ENCODE assay signal across 42 cellular contexts in genomic region chr5:64700765-64701164, GRCh38. TPM values are rescaled to one million over a fixed set of nuclear protein-coding genes. Genes with fewer than 3 reads are reported as not detected.
"Had no signal": no experiment of that assay in that cellular context is flagged by ENCODE, and none has a peak within 500 bp of the region (broad histone marks: within the 10 kb centered on the region; RNA-seq: fewer than 3 reads in every experiment).

No MANE protein-coding gene starts in this region.

- H3K36me3 ChIP-seq: adrenal gland, ascending aorta, brain microvascular endothelial cell, breast epithelium, cardiac muscle cell had no signal

- H3K27me3 ChIP-seq: adrenal gland, ascending aorta, body of pancreas, brain microvascular endothelial cell, breast epithelium, cardiac muscle cell had no signal

- H3K4me1 ChIP-seq: adrenal gland, ascending aorta, body of pancreas, breast epithelium had no signal

- ATAC-seq: activated naive CD4-positive, alpha-beta T cell treated with anti-CD3 and anti-CD28 coated beads, Interleukin-2, amount 50 U/mL, for 72 hours; activated naive CD8-positive, alpha-beta T cell treated with anti-CD3 and anti-CD28 coated beads, Interleukin-2, amount 50 U/mL, for 24 hours; activated T-cell treated with anti-CD3 and anti-CD28 coated beads, Interleukin-2, amount 50 U/mL, for 4 hours; activated T-cell treated with anti-CD3 and anti-CD28 coated beads, Interleukin-2, amount 50 U/mL, for 72 hours; activated T-helper 17 cell treated with anti-CD3 and anti-CD28 coated beads, Interleukin-2, amount 50 U/mL, for 72 hours; body of pancreas had no signal

- H3K4me3 ChIP-seq: adrenal gland, ascending aorta, body of pancreas, breast epithelium, cardiac muscle cell had no signal

- H3K4me3 Mint-ChIP-seq: activated naive CD4-positive, alpha-beta T cell treated with anti-CD3 and anti-CD28 coated beads for 36 hours; activated naive CD4-positive, alpha-beta T cell treated with anti-CD3 and anti-CD28 coated beads, Interleukin-2, amount 10 ng/mL, durations not matched to agents 7 days and 5 days; activated naive CD4-positive, alpha-beta T cell treated with anti-CD3 and anti-CD28 coated beads, Interleukin-2, amount 50 U/mL, for 24 hours; activated naive CD8-positive, alpha-beta T cell; activated naive CD8-positive, alpha-beta T cell treated with anti-CD3 and anti-CD28 coated beads for 36 hours; activated naive CD8-positive, alpha-beta T cell treated with anti-CD3 and anti-CD28 coated beads, Interleukin-2, amount 10 ng/mL, durations not matched to agents 7 days and 5 days; activated naive CD8-positive, alpha-beta T cell treated with anti-CD3 and anti-CD28 coated beads, Interleukin-2, amount 50 U/mL, for 24 hours; activated T-cell treated with anti-CD3 and anti-CD28 coated beads, Interleukin-2, amount 50 U/mL, for 24 hours; activated T-cell treated with anti-CD3 and anti-CD28 coated beads, Interleukin-2, amount 50 U/mL, for 4 hours; activated T-cell treated with anti-CD3 and anti-CD28 coated beads, Interleukin-2, amount 50 U/mL, for 72 hours; activated T-helper 1 cell treated with anti-CD3 and anti-CD28 coated beads, Interleukin-12 subunit alpha, Interleukin-12 subunit beta, Interleukin-2, Interleukin-4 antibody, amounts not matched to agents 30 ng/mL and 10 ng/mL and 1 ng/mL, durations not matched to agents 14 hours and 24 hours and 36 hours; activated T-helper 17 cell treated with anti-CD3 and anti-CD28 coated beads, Interleukin-2, amount 50 U/mL, for 72 hours; brain; central memory CD8-positive, alpha-beta T cell had no signal

- DNase-seq: activated effector memory CD4-positive, alpha-beta T cell treated with anti-CD3 and anti-CD28 coated beads, Interleukin-2, amount 50 U/mL, for 16 hours; activated effector memory CD4-positive, alpha-beta T cell treated with Interleukin-2 at 50 U/mL for 16 hours; activated gamma-delta T cell; activated gamma-delta T cell treated with Interleukin-2 at 50 U/mL for 16 hours; activated naive CD4-positive, alpha-beta T cell; activated naive CD4-positive, alpha-beta T cell treated with anti-CD3 and anti-CD28 coated beads for 36 hours; activated naive CD4-positive, alpha-beta T cell treated with anti-CD3 and anti-CD28 coated beads, Interleukin-2, amount 10 ng/mL, durations not matched to agents 7 days and 5 days; activated naive CD4-positive, alpha-beta T cell treated with anti-CD3 and anti-CD28 coated beads, Interleukin-2, amount 50 U/mL, for 16 hours; activated naive CD4-positive, alpha-beta T cell treated with Interleukin-2 at 50 U/mL for 16 hours; activated naive CD8-positive, alpha-beta T cell treated with anti-CD3 and anti-CD28 coated beads for 36 hours; activated naive CD8-positive, alpha-beta T cell treated with anti-CD3 and anti-CD28 coated beads, Interleukin-2, amount 10 ng/mL, durations not matched to agents 7 days and 5 days; activated naive CD8-positive, alpha-beta T cell treated with anti-CD3 and anti-CD28 coated beads, Interleukin-2, amount 50 U/mL, for 24 hours; activated T-cell treated with anti-CD3 and anti-CD28 coated beads for 4 hours; activated T-cell treated with anti-CD3 and anti-CD28 coated beads, Interleukin-2, amount 50 U/mL, for 1 hour; activated T-cell treated with anti-CD3 and anti-CD28 coated beads, Interleukin-2, amount 50 U/mL, for 24 hours; activated T-cell treated with anti-CD3 and anti-CD28 coated beads, Interleukin-2, amount 50 U/mL, for 4 hours; activated T-cell treated with anti-CD3 and anti-CD28 coated beads, Interleukin-2, amount 50 U/mL, for 48 hours; activated T-cell treated with anti-CD3 and anti-CD28 coated beads, Interleukin-2, amount 50 U/mL, for 72 hours; adrenal gland; amniotic stem cell; amygdala; anterior cingulate cortex; aorta; body of pancreas; brain microvascular endothelial cell; caudate nucleus; central memory CD4-positive, alpha-beta T cell; cerebellar nuclear complex had no signal

- H3K36me3 Mint-ChIP-seq: activated naive CD4-positive, alpha-beta T cell treated with anti-CD3 and anti-CD28 coated beads, Interleukin-2, amount 10 ng/mL, durations not matched to agents 7 days and 5 days; activated naive CD4-positive, alpha-beta T cell treated with anti-CD3 and anti-CD28 coated beads, Interleukin-2, amount 50 U/mL, for 24 hours; activated naive CD8-positive, alpha-beta T cell; activated naive CD8-positive, alpha-beta T cell treated with anti-CD3 and anti-CD28 coated beads for 36 hours; activated naive CD8-positive, alpha-beta T cell treated with anti-CD3 and anti-CD28 coated beads, Interleukin-2, amount 10 ng/mL, durations not matched to agents 7 days and 5 days; brain had no signal

- H3K27ac ChIP-seq: adrenal gland, ascending aorta, body of pancreas, brain microvascular endothelial cell, breast epithelium, cardiac muscle cell had no signal

- H3K27me3 Mint-ChIP-seq: activated naive CD4-positive, alpha-beta T cell treated with anti-CD3 and anti-CD28 coated beads, Interleukin-2, amount 10 ng/mL, durations not matched to agents 7 days and 5 days had no signal

- H3K4me1 Mint-ChIP-seq: activated naive CD4-positive, alpha-beta T cell treated with anti-CD3 and anti-CD28 coated beads, Interleukin-2, amount 10 ng/mL, durations not matched to agents 7 days and 5 days; activated naive CD4-positive, alpha-beta T cell treated with anti-CD3 and anti-CD28 coated beads, Interleukin-2, amount 50 U/mL, for 24 hours; activated naive CD8-positive, alpha-beta T cell treated with anti-CD3 and anti-CD28 coated beads for 36 hours; activated naive CD8-positive, alpha-beta T cell treated with anti-CD3 and anti-CD28 coated beads, Interleukin-2, amount 10 ng/mL, durations not matched to agents 7 days and 5 days; activated naive CD8-positive, alpha-beta T cell treated with anti-CD3 and anti-CD28 coated beads, Interleukin-2, amount 50 U/mL, for 24 hours; activated T-helper 17 cell treated with anti-CD3 and anti-CD28 coated beads, Interleukin-2, amount 50 U/mL, for 72 hours; brain; central memory CD8-positive, alpha-beta T cell had no signal

- H3K9me3 ChIP-seq: body of pancreas had no signal

- FAIRE-seq: astrocyte, bronchial epithelial cell had no signal

- H3K27ac Mint-ChIP-seq: activated naive CD4-positive, alpha-beta T cell treated with anti-CD3 and anti-CD28 coated beads for 36 hours; activated naive CD4-positive, alpha-beta T cell treated with anti-CD3 and anti-CD28 coated beads, Interleukin-2, amount 10 ng/mL, durations not matched to agents 7 days and 5 days; activated naive CD4-positive, alpha-beta T cell treated with anti-CD3 and anti-CD28 coated beads, Interleukin-2, amount 50 U/mL, for 24 hours; activated naive CD4-positive, alpha-beta T cell treated with anti-CD3 and anti-CD28 coated beads, Interleukin-2, amount 50 U/mL, for 72 hours; activated naive CD8-positive, alpha-beta T cell; activated naive CD8-positive, alpha-beta T cell treated with anti-CD3 and anti-CD28 coated beads for 36 hours; activated naive CD8-positive, alpha-beta T cell treated with anti-CD3 and anti-CD28 coated beads, Interleukin-2, amount 10 ng/mL, durations not matched to agents 7 days and 5 days; activated naive CD8-positive, alpha-beta T cell treated with anti-CD3 and anti-CD28 coated beads, Interleukin-2, amount 50 U/mL, for 24 hours; activated T-cell treated with anti-CD3 and anti-CD28 coated beads, Interleukin-2, amount 50 U/mL, for 24 hours; activated T-cell treated with anti-CD3 and anti-CD28 coated beads, Interleukin-2, amount 50 U/mL, for 72 hours; activated T-helper 1 cell treated with anti-CD3 and anti-CD28 coated beads, Interleukin-12 subunit alpha, Interleukin-12 subunit beta, Interleukin-2, Interleukin-4 antibody, amounts not matched to agents 30 ng/mL and 10 ng/mL and 1 ng/mL, durations not matched to agents 14 hours and 24 hours and 36 hours; activated T-helper 17 cell treated with anti-CD3 and anti-CD28 coated beads, Interleukin-2, amount 50 U/mL, for 72 hours; activated T-helper 2 cell treated with anti-CD3 and anti-CD28 coated beads, Interferon-gamma antibody, Interleukin-2, Interleukin-4, amounts not matched to agents 10 μg/mL and 5 μg/mL and 100 μg/mL, durations not matched to agents 14 hours and 24 hours and 36 hours; brain had no signal

RNA-seq across cellular contexts. Expression of gene SHISAL2B, which starts 10.5 kb away (rescaled TPM):
- total RNA-seq: activated naive CD4-positive, alpha-beta T cell treated with anti-CD3 and anti-CD28 coated beads for 36 hours; activated naive CD4-positive, alpha-beta T cell treated with anti-CD3 and anti-CD28 coated beads, Interleukin-2, amount 50 U/mL, for 72 hours; activated naive CD8-positive, alpha-beta T cell treated with anti-CD3 and anti-CD28 coated beads for 36 hours; activated naive CD8-positive, alpha-beta T cell treated with anti-CD3 and anti-CD28 coated beads, Interleukin-2, amount 10 ng/mL, durations not matched to agents 7 days and 5 days; activated T-cell treated with anti-CD3 and anti-CD28 coated beads, Interleukin-2, amount 50 U/mL, for 4 hours; activated T-cell treated with anti-CD3 and anti-CD28 coated beads, Interleukin-2, amount 50 U/mL, for 72 hours; activated T-helper 1 cell treated with anti-CD3 and anti-CD28 coated beads, Interleukin-12 subunit alpha, Interleukin-12 subunit beta, Interleukin-2, Interleukin-4 antibody, amounts not matched to agents 30 ng/mL and 10 ng/mL and 1 ng/mL, durations not matched to agents 14 hours and 24 hours and 36 hours; activated T-helper 17 cell treated with anti-CD3 and anti-CD28 coated beads, Interleukin-2, amount 50 U/mL, for 72 hours; activated T-helper 2 cell treated with anti-CD3 and anti-CD28 coated beads, Interferon-gamma antibody, Interleukin-2, Interleukin-4, amounts not matched to agents 10 μg/mL and 5 μg/mL and 100 μg/mL, durations not matched to agents 14 hours and 24 hours and 36 hours; adrenal gland; aorta; ascending aorta; astrocyte; breast epithelium; bronchial epithelial cell; cardiac muscle cell; cerebellum had no signal
- polyA plus RNA-seq: aorta had no signal
